8 cellular contexts compared by ENCODE assay signal in genomic region chr19:3606690-3607289, GRCh38. TPM values are rescaled to one million over a fixed set of nuclear protein-coding genes. Genes with fewer than 3 reads are reported as not detected.
DNase-seq lines count a peak whose midpoint lies in the region; ATAC-seq and TF ChIP-seq lines count a peak whose summit lies in the region.

Gene TBXA2R, minus strand, starts transcription at chr19:3606875. Its CDS starts 6,241 bp downstream, at chr19:3600634.

- peak; percentile 39 for DNase-seq in DMS114 treated with DMSO at 0.1 percent for 48 hours (lab: John Stamatoyannopoulos, UW; ENCODE audit: unreplicated experiment)
- DNase-seq in LNCaP clone FGC (ENCODE audit: low read depth), result no peak
- DNase-seq in activated T-cell treated with anti-CD3 and anti-CD28 coated beads, Interleukin-2, amount 50 U/mL, for 48 hours, result peak; percentile 83 to 84
- peak; percentile 56 for DNase-seq in fibroblast of villous mesenchyme (ENCODE audit: low read depth)
- DNase-seq in nephron progenitor cell, result peak; percentile 85
- no peak for DNase-seq in KG1 (lab: John Stamatoyannopoulos, UW)

- TF ChIP-seq CTCF in LNCaP clone FGC (IDR thresholded peaks at IDR 0.05; ENCODE audit: control insufficient read depth, extremely low read depth, insufficient read depth) (no peak), fibroblast of villous mesenchyme (IDR thresholded peaks at IDR 0.05; ENCODE audit: insufficient read depth, low read depth, low read length) (no peak), nephron progenitor cell (IDR thresholded peaks at IDR 0.05) (no peak)

- H3K27ac Mint-ChIP-seq in nephron progenitor cell, result no peak within 1 kb of the TSS

- peaks cover 7% of the 10 kb centered on the region for H3K27me3 Mint-ChIP-seq in nephron progenitor cell (ENCODE audit: low read depth, poor library complexity)

- H3K4me3 ChIP-seq in LNCaP clone FGC (ENCODE audit: low read depth, low read length) (peak within 1 kb of the TSS; percentile 36), fibroblast of villous mesenchyme (ENCODE audit: low read depth, low read length) (peak within 1 kb of the TSS; percentile 64), thymus (ENCODE audit: low read length) (peak within 1 kb of the TSS; percentile 29)

- peak within 1 kb of the TSS; percentile 70 for H3K4me3 Mint-ChIP-seq in nephron progenitor cell

- H3K4me1 ChIP-seq in thymus (ENCODE audit: control insufficient read depth, insufficient read depth, low read length), result peaks cover 7% of the 10 kb centered on the region

- H3K9me3 Mint-ChIP-seq in nephron progenitor cell, result no peaks in the 10 kb centered on the region

- 5% methylated on average over 46 of the region's 46 CpGs for WGBS in thymus

- peaks cover 7% of the 10 kb centered on the region for H3K36me3 Mint-ChIP-seq in nephron progenitor cell (ENCODE audit: low read depth)

- peaks cover 20% of the 10 kb centered on the region for H3K36me3 ChIP-seq in thymus (ENCODE audit: control insufficient read depth, insufficient read depth)

- ATAC-seq in GM18868 (IDR thresholded peaks at IDR 0.05; ENCODE audit: unreplicated experiment), result no peak

- peaks cover 24% of the 10 kb centered on the region for H3K4me1 Mint-ChIP-seq in nephron progenitor cell

- H3K9me3 ChIP-seq in thymus (ENCODE audit: control insufficient read depth), result no peaks in the 10 kb centered on the region

- H3K27ac ChIP-seq in thymus (ENCODE audit: low read depth), result no peak within 1 kb of the TSS

- peaks cover 27% of the 10 kb centered on the region for H3K27me3 ChIP-seq in thymus (ENCODE audit: control insufficient read depth, insufficient read depth)

RNA-seq across cellular contexts. Expression of gene TBXA2R, which starts in this region (rescaled TPM):
- total RNA-seq in fibroblast of villous mesenchyme, result 4.3 and 4.8 TPM in 2 replicates
- polyA plus RNA-seq in thymus, result 1.2 TPM

Comparison
In these comparisons a context has a peak if more than half of its experiments do, and no peak if none do; other contexts are left out.
1. DNase-seq: peak in DMS114 treated with DMSO at 0.1 percent for 48 hours (single experiment), activated T-cell treated with anti-CD3 and anti-CD28 coated beads, Interleukin-2, amount 50 U/mL, for 48 hours (2 of 2), fibroblast of villous mesenchyme (single experiment) and nephron progenitor cell (single experiment); none in LNCaP clone FGC (single experiment) and KG1 (single experiment).
2. Peak in every context shown above with its lines, with median percentiles within 50 percentile points of each other: H3K4me3 ChIP-seq.